1 cellular context compared by ENCODE assay signal in the genomic region with DNA sequence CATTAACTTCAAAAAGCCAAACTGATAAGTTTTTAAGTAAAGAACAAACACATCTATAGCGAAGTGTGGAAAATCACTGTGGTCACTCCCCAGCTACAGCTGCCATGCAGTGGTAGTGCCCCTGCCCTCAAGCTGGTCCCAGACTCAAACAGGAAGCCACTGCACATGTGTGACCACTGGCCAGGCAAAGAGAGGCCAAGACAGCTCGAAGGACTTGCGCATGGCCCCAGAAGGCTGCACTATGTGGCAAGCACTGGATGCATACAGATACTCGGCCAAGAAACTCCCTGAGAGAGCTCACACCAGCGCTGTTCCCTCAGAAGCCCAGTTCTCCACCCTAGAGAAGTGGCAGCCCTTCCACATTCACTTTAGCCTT.
TF ChIP-seq lines count a peak whose summit lies in the region.

No MANE protein-coding gene starts in this region.

TF ChIP-seq in SK-N-SH treated with all-trans-retinoic acid at 6 μM for 48 hours, 23 proteins besides CTCF, POLR2A, EP300 and RAD21 (continued from another document):
- no peak for TF ChIP-seq OSR1 (CRISPR knock-in tag; IDR thresholded peaks at IDR 0.05)
- TF ChIP-seq ZFP30 (CRISPR knock-in tag; IDR thresholded peaks at IDR 0.05), result no peak
- TF ChIP-seq ZNF8 (CRISPR knock-in tag; IDR thresholded peaks at IDR 0.05), result no peak
- no peak for TF ChIP-seq CSRNP3 (CRISPR knock-in tag; IDR thresholded peaks at IDR 0.05)
- TF ChIP-seq ZC3H10 (CRISPR knock-in tag; IDR thresholded peaks at IDR 0.05), result no peak
- no peak for TF ChIP-seq CSDC2 (CRISPR knock-in tag; IDR thresholded peaks at IDR 0.05)
- no peak for TF ChIP-seq PPARA (CRISPR knock-in tag; IDR thresholded peaks at IDR 0.05; ENCODE audit: borderline replicate concordance)
- TF ChIP-seq RARB (CRISPR knock-in tag; IDR thresholded peaks at IDR 0.05), result no peak
- no peak for TF ChIP-seq GLIS3 (CRISPR knock-in tag; IDR thresholded peaks at IDR 0.05)
- TF ChIP-seq, protein P1, sequence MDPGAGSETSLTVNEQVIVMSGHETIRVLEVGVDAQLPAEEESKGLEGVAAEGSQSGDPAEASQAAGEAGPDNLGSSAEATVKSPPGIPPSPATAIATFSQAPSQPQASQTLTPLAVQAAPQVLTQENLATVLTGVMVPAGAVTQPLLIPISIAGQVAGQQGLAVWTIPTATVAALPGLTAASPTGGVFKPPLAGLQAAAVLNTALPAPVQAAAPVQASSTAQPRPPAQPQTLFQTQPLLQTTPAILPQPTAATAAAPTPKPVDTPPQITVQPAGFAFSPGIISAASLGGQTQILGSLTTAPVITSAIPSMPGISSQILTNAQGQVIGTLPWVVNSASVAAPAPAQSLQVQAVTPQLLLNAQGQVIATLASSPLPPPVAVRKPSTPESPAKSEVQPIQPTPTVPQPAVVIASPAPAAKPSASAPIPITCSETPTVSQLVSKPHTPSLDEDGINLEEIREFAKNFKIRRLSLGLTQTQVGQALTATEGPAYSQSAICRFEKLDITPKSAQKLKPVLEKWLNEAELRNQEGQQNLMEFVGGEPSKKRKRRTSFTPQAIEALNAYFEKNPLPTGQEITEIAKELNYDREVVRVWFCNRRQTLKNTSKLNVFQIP (CRISPR knock-in tag; IDR thresholded peaks at IDR 0.05; ENCODE audit: borderline replicate concordance, low read depth), result no peak
- no peak for TF ChIP-seq SNAI2 (CRISPR knock-in tag; IDR thresholded peaks at IDR 0.05)
- no peak for TF ChIP-seq ZNF565 (CRISPR knock-in tag; conservative IDR thresholded peaks at IDR 0.05; ENCODE audit: low read depth)
